1 cellular context compared by ENCODE assay signal in genomic region chr19:38270587-38271167, GRCh38.
TF ChIP-seq lines count a peak whose summit lies in the region.

No MANE protein-coding gene starts in this region.

TF ChIP-seq in K562, 482 proteins besides CTCF, POLR2A, EP300 and RAD21 (continued from another document and continues in another):
- TF ChIP-seq MNT (conservative IDR thresholded peaks at IDR 0.05), result no peak; a peak in 1 of 4 replicates
- 0 out of 2 replicates have a peak, but pooled peaks have one; percentile 30 for TF ChIP-seq NFXL1 (CRISPR knock-in tag; IDR thresholded peaks at IDR 0.05)
- peak; percentile 41; the same call in 1 of the 2 replicates for TF ChIP-seq TFAP4 (CRISPR knock-in tag; IDR thresholded peaks at IDR 0.05; ENCODE audit: borderline replicate concordance)
- TF ChIP-seq DMBX1 (CRISPR knock-in tag; IDR thresholded peaks at IDR 0.05; ENCODE audit: borderline replicate concordance), result peak; percentile 66; the same call in 1 of the 2 replicates
- TF ChIP-seq KLF16 (IDR thresholded peaks at IDR 0.05), result peak; percentile 71; the same call in 1 of the 2 replicates
- TF ChIP-seq NR4A1 (CRISPR knock-in tag; IDR thresholded peaks at IDR 0.05), result no peak
- TF ChIP-seq NR4A1 (tag; IDR thresholded peaks at IDR 0.05), result peak; percentile 62; the same call in 1 of the 2 replicates
- peak in 1 of 2 experiments; percentile 45; a peak in 1 of 4 replicates for TF ChIP-seq ZMIZ1 (IDR thresholded peaks at IDR 0.05; ENCODE audit: low read depth in 2 of 2, low read length in 2 of 2)
- 0 out of 2 replicates have a peak, but pooled peaks have one; percentile 13 for TF ChIP-seq SP1 (CRISPR knock-in tag; IDR thresholded peaks at IDR 0.05)
- peak; percentile 11; the same call in 1 of the 2 replicates for TF ChIP-seq HDAC2 (IDR thresholded peaks at IDR 0.05)
- no peak for TF ChIP-seq ZNF280A (IDR thresholded peaks at IDR 0.05; ENCODE audit: low read depth, partially characterized antibody)
- no peak for TF ChIP-seq ZBTB2 (IDR thresholded peaks at IDR 0.05)
- no peak for TF ChIP-seq KLF6 (CRISPR knock-in tag; IDR thresholded peaks at IDR 0.05; ENCODE audit: borderline replicate concordance)
- TF ChIP-seq MECOM (CRISPR knock-in tag; IDR thresholded peaks at IDR 0.05), result 0 out of 2 replicates have a peak, but pooled peaks have one; percentile 44
- no peak for TF ChIP-seq SMC3 (conservative IDR thresholded peaks at IDR 0.05; ENCODE audit: insufficient read depth, low read depth, low read length)
- TF ChIP-seq ZNF395 (CRISPR knock-in tag; IDR thresholded peaks at IDR 0.05), result peak; percentile 6; the same call in 1 of the 2 replicates
- peak; percentile 59; the same call in 1 of the 2 replicates for TF ChIP-seq BACH1 (tag; IDR thresholded peaks at IDR 0.05)
- TF ChIP-seq TBL1XR1 (IDR thresholded peaks at IDR 0.05; ENCODE audit: low read length in 2 of 2), result peak in 1 of 2 experiments; percentile 30; a peak in 1 of 4 replicates
- TF ChIP-seq BHLHE40 (IDR thresholded peaks at IDR 0.05; ENCODE audit: low read length), result peak; percentile 83
- TF ChIP-seq NR2C1 (IDR thresholded peaks at IDR 0.05), result peak; percentile 19; the same call in 1 of the 2 replicates
- no peak for TF ChIP-seq NR2C1 (tag; IDR thresholded peaks at IDR 0.05)
- TF ChIP-seq RBFOX2 (IDR thresholded peaks at IDR 0.05; ENCODE audit: low read depth, low read length), result no peak
- peak; percentile 10; the same call in 1 of the 2 replicates for TF ChIP-seq ZKSCAN1 (IDR thresholded peaks at IDR 0.05; ENCODE audit: low read depth, low read length)
- TF ChIP-seq HMBOX1 (IDR thresholded peaks at IDR 0.05), result peak; percentile 34; the same call in 1 of the 2 replicates
- TF ChIP-seq CLOCK (CRISPR knock-in tag; IDR thresholded peaks at IDR 0.05; ENCODE audit: borderline replicate concordance), result no peak; the same call in 1 of the 2 replicates
- TF ChIP-seq RBM14 (IDR thresholded peaks at IDR 0.05; ENCODE audit: borderline replicate concordance, insufficient read depth, low read depth, low read length), result no peak
- peak; percentile 60; the same call in 1 of the 2 replicates for TF ChIP-seq CREM (IDR thresholded peaks at IDR 0.05; ENCODE audit: low read depth)
- TF ChIP-seq CCAR2 (IDR thresholded peaks at IDR 0.05; ENCODE audit: low read depth, low read length), result no peak
- peak; percentile 43 for TF ChIP-seq KDM5B (IDR thresholded peaks at IDR 0.05; ENCODE audit: insufficient replicate concordance, low read depth, low read length)
- TF ChIP-seq L3MBTL2 (IDR thresholded peaks at IDR 0.05), result peak; percentile 52; the same call in 1 of the 2 replicates
- no peak for TF ChIP-seq HINFP (tag; conservative IDR thresholded peaks at IDR 0.05; ENCODE audit: low read depth)
- peak; percentile 8 for TF ChIP-seq DPF2 (IDR thresholded peaks at IDR 0.05)
- TF ChIP-seq CCNT2 (IDR thresholded peaks at IDR 0.05; ENCODE audit: borderline replicate concordance, extremely low read depth, insufficient read length, low read depth, low read length), result no peak
- TF ChIP-seq TSHZ1 (CRISPR knock-in tag; IDR thresholded peaks at IDR 0.05), result no peak
- 0 out of 2 replicates have a peak, but pooled peaks have one; percentile 9 for TF ChIP-seq MEF2A (IDR thresholded peaks at IDR 0.05; ENCODE audit: control insufficient read depth, low read depth, low read length)
- peak; percentile 82 for TF ChIP-seq POLR2AphosphoS5 (IDR thresholded peaks at IDR 0.05; ENCODE audit: control insufficient read depth, insufficient read depth, low read depth, low read length)
- TF ChIP-seq PHF20 (IDR thresholded peaks at IDR 0.05; ENCODE audit: partially characterized antibody), result peak; percentile 41
